8 cellular contexts compared by ENCODE assay signal in the genomic region with DNA sequence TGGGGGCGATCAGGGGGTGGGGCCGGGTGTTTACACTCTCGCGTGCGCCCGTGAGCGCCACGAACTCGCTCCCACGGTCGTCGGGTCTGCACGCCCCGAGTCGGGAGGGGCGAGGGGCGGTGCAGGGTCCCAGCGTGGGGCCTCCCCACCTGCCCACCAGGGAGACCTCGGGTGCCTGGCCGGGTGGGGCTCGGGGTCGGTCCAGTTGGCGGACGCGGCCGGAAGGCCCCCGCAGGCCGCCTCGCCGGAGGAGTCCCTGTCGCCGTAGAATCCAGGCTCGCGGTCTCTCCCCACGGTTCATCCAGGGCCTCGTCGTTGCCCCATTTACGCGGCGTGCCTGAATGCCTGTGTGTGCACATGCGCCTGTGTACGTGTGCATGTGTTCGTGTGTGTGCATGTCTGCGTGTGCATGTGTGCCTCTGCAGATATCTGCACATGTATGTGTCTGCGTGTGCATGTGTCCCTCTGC. TPM values are rescaled to one million over a fixed set of nuclear protein-coding genes. Genes with fewer than 3 reads are reported as not detected.
A peak's percentile ranks its signal among the peaks of the same experiment; 100 is the strongest.
DNase-seq lines count a peak whose midpoint lies in the region; ATAC-seq and TF ChIP-seq lines count a peak whose summit lies in the region.

No MANE protein-coding gene starts in this region.

- peak overlapping the region; percentile 85 for H3K27ac Mint-ChIP-seq in Calu3 (ENCODE audit: unreplicated experiment)
- H3K27ac Mint-ChIP-seq in activated T-helper 1 cell treated with anti-CD3 and anti-CD28 coated beads, Interleukin-12 subunit alpha, Interleukin-12 subunit beta, Interleukin-2, Interleukin-4 antibody, amounts not matched to agents 30 ng/mL and 10 ng/mL and 1 ng/mL, durations not matched to agents 14 hours and 24 hours and 36 hours: no peak overlapping the region

- H3K4me3 Mint-ChIP-seq in Calu3 (ENCODE audit: low read depth, unreplicated experiment): peak overlapping the region; percentile 73
- peak overlapping the region; percentile 81 for H3K4me3 Mint-ChIP-seq in activated T-helper 1 cell treated with anti-CD3 and anti-CD28 coated beads, Interleukin-12 subunit alpha, Interleukin-12 subunit beta, Interleukin-2, Interleukin-4 antibody, amounts not matched to agents 30 ng/mL and 10 ng/mL and 1 ng/mL, durations not matched to agents 14 hours and 24 hours and 36 hours

- no peaks in the 10 kb centered on the region for H3K27me3 ChIP-seq in transverse colon

- H3K36me3 ChIP-seq in transverse colon: no peaks in the 10 kb centered on the region

- TF ChIP-seq EP300 in transverse colon (IDR thresholded peaks at IDR 0.05; ENCODE audit: low read depth): no peak

- DNase-seq in Calu3 (no peak), left lobe of liver (ENCODE audit: low spot score) (no peak), transverse colon (no peak), medulla oblongata (ENCODE audit: extremely low spot score) (no peak), SIG-M5 (lab: John Stamatoyannopoulos, UW) (no peak), SKM-1 treated with dmso at 0.1 percent for 144 hours (lab: John Stamatoyannopoulos, UW; ENCODE audit: unreplicated experiment) (no peak)
- DNase-seq in activated T-helper 1 cell treated with anti-CD3 and anti-CD28 coated beads, Interleukin-12 subunit alpha, Interleukin-12 subunit beta, Interleukin-2, Interleukin-4 antibody, amounts not matched to agents 30 ng/mL and 10 ng/mL and 1 ng/mL, durations not matched to agents 14 hours and 24 hours and 36 hours (ENCODE audit: low spot score): no peak

- H3K9me3 Mint-ChIP-seq in Calu3 (ENCODE audit: low read depth, unreplicated experiment): peaks cover 4% of the 10 kb centered on the region
- H3K9me3 Mint-ChIP-seq in activated T-helper 1 cell treated with anti-CD3 and anti-CD28 coated beads, Interleukin-12 subunit alpha, Interleukin-12 subunit beta, Interleukin-2, Interleukin-4 antibody, amounts not matched to agents 30 ng/mL and 10 ng/mL and 1 ng/mL, durations not matched to agents 14 hours and 24 hours and 36 hours: peaks cover 12% of the 10 kb centered on the region

- ATAC-seq in HG02840 (IDR thresholded peaks at IDR 0.05; ENCODE audit: low FRiP score, unreplicated experiment): peak; percentile 32
- ATAC-seq in left lobe of liver: peak; percentile 17

- H3K27ac ChIP-seq in transverse colon: peak overlapping the region; percentile 76 to 89 (median 78)

- TF ChIP-seq CTCF in Calu3 (IDR thresholded peaks at IDR 0.05; ENCODE audit: unreplicated experiment) (no peak), transverse colon (IDR thresholded peaks at IDR 0.05) (no peak)

- H3K27me3 Mint-ChIP-seq in Calu3 (ENCODE audit: unreplicated experiment): no peaks in the 10 kb centered on the region
- peaks cover 10% of the 10 kb centered on the region for H3K27me3 Mint-ChIP-seq in activated T-helper 1 cell treated with anti-CD3 and anti-CD28 coated beads, Interleukin-12 subunit alpha, Interleukin-12 subunit beta, Interleukin-2, Interleukin-4 antibody, amounts not matched to agents 30 ng/mL and 10 ng/mL and 1 ng/mL, durations not matched to agents 14 hours and 24 hours and 36 hours (ENCODE audit: insufficient read depth)

- no TSS peak for BruUV-seq in Calu3 (replicated peaks; lab: Mats Ljungman, UMichigan)

- intact Hi-C loops in Calu3 (cut with micrococcal nuclease; ENCODE audit: unreplicated experiment) (no loop called here), transverse colon (cut with DNase I; ENCODE audit: low total_unique reads) (no loop called here)
- intact Hi-C loops in activated T-helper 1 cell treated with anti-CD3 and anti-CD28 coated beads, Interleukin-12 subunit alpha, Interleukin-12 subunit beta, Interleukin-2, Interleukin-4 antibody, amounts not matched to agents 30 ng/mL and 10 ng/mL and 1 ng/mL, durations not matched to agents 14 hours and 24 hours and 36 hours (cut with micrococcal nuclease): loop anchor here (1.0 kb wide), 5 partner anchors 17 to 426 kb away; partner anchors contain the start of genes CSNK1D, CYBC1, FN3KRP and WDR45B

- in situ Hi-C loops in transverse colon (cut with MboI; ENCODE audit: low pct_ligation_motif_present in 1 of 4, low pct_unique_long_range_greater_than_20kb in 1 of 4, low sequenced_read_pairs in 3 of 4): no loop called here

- H3K4me1 ChIP-seq in transverse colon: peaks cover 10 to 42% (median 37%) of the 10 kb centered on the region in 4 donors

- H3K9me3 ChIP-seq in transverse colon: peaks cover 0 to 6% of the 10 kb centered on the region in 2 donors

- WGBS in transverse colon (ENCODE audit: low coverage in 1 of 2), 2 donors: 9% methylated on average over 27 of the region's 45 CpGs; no CpG with 5 or more reads in 1 of the 2 donors

- no peak for TF ChIP-seq POLR2A in transverse colon (IDR thresholded peaks at IDR 0.05)

- CTCF ChIA-PET in Calu3 (lab: Charles Lee): interaction anchor here (1.0 kb wide), 1 partner anchor 12 kb away, joined by 5 read pairs; no protein-coding TSS in a partner anchor

- peaks cover 13% of the 10 kb centered on the region for H3K4me1 Mint-ChIP-seq in Calu3 (ENCODE audit: low read depth, unreplicated experiment)
- H3K4me1 Mint-ChIP-seq in activated T-helper 1 cell treated with anti-CD3 and anti-CD28 coated beads, Interleukin-12 subunit alpha, Interleukin-12 subunit beta, Interleukin-2, Interleukin-4 antibody, amounts not matched to agents 30 ng/mL and 10 ng/mL and 1 ng/mL, durations not matched to agents 14 hours and 24 hours and 36 hours (ENCODE audit: low read depth): no peaks in the 10 kb centered on the region

- peak overlapping the region; percentile 46 to 89 (median 70) for H3K4me3 ChIP-seq in transverse colon

- peaks cover 41% of the 10 kb centered on the region for H3K36me3 Mint-ChIP-seq in Calu3 (ENCODE audit: insufficient read depth, unreplicated experiment)
- H3K36me3 Mint-ChIP-seq in activated T-helper 1 cell treated with anti-CD3 and anti-CD28 coated beads, Interleukin-12 subunit alpha, Interleukin-12 subunit beta, Interleukin-2, Interleukin-4 antibody, amounts not matched to agents 30 ng/mL and 10 ng/mL and 1 ng/mL, durations not matched to agents 14 hours and 24 hours and 36 hours (ENCODE audit: low read depth): no peaks in the 10 kb centered on the region

RNA-seq across cellular contexts. Expression of gene RAB40B, which starts 0.5 kb away (rescaled TPM):
- total RNA-seq in Calu3 (2022): 20.5 and 21.9 TPM in 2 replicates
- total RNA-seq in activated T-helper 1 cell treated with anti-CD3 and anti-CD28 coated beads, Interleukin-12 subunit alpha, Interleukin-12 subunit beta, Interleukin-2, Interleukin-4 antibody, amounts not matched to agents 30 ng/mL and 10 ng/mL and 1 ng/mL, durations not matched to agents 14 hours and 24 hours and 36 hours: 3.6 and 5.2 TPM in 2 replicates
- 12.9 TPM for total RNA-seq in left lobe of liver
- total RNA-seq in transverse colon: 10 to 100 TPM; 26.5 to 83.0 (median 59.6) TPM

RNA-seq across cellular contexts. Expression of gene FN3KRP, which starts 17.5 kb away (rescaled TPM):
- total RNA-seq in Calu3 (2022) (44.2 and 49.9 TPM in 2 replicates), left lobe of liver (14.0 TPM), transverse colon (10 to 100 TPM; 16.3 to 39.6 (median 26.8) TPM)
- 37.6 and 43.7 TPM in 2 replicates for total RNA-seq in activated T-helper 1 cell treated with anti-CD3 and anti-CD28 coated beads, Interleukin-12 subunit alpha, Interleukin-12 subunit beta, Interleukin-2, Interleukin-4 antibody, amounts not matched to agents 30 ng/mL and 10 ng/mL and 1 ng/mL, durations not matched to agents 14 hours and 24 hours and 36 hours

RNA-seq across cellular contexts. Expression of gene FN3K, which starts 36.4 kb away (rescaled TPM):
- 13.4 and 15.5 TPM in 2 replicates for total RNA-seq in Calu3 (2022)
- 1.9 and 2.7 TPM in 2 replicates for total RNA-seq in activated T-helper 1 cell treated with anti-CD3 and anti-CD28 coated beads, Interleukin-12 subunit alpha, Interleukin-12 subunit beta, Interleukin-2, Interleukin-4 antibody, amounts not matched to agents 30 ng/mL and 10 ng/mL and 1 ng/mL, durations not matched to agents 14 hours and 24 hours and 36 hours
- 64.1 TPM for total RNA-seq in left lobe of liver
- 10 to 100 TPM; 11.2 to 33.0 (median 26.2) TPM for total RNA-seq in transverse colon

RNA-seq across cellular contexts. Expression of gene WDR45B, which starts 50.8 kb away (rescaled TPM):
- total RNA-seq in Calu3 (2022) (106 and 108 TPM in 2 replicates), left lobe of liver (26.6 TPM), transverse colon (100 to 1,000 TPM in 1 of 4 donors, 10 to 100 TPM in 3; 68.1 to 108 (median 83.6) TPM)
- 55.1 and 56.7 TPM in 2 replicates for total RNA-seq in activated T-helper 1 cell treated with anti-CD3 and anti-CD28 coated beads, Interleukin-12 subunit alpha, Interleukin-12 subunit beta, Interleukin-2, Interleukin-4 antibody, amounts not matched to agents 30 ng/mL and 10 ng/mL and 1 ng/mL, durations not matched to agents 14 hours and 24 hours and 36 hours

RNA-seq across cellular contexts. Expression of gene TBCD, which starts 52.9 kb away (rescaled TPM):
- total RNA-seq in Calu3 (2022) (76.6 and 90.7 TPM in 2 replicates), left lobe of liver (46.2 TPM), transverse colon (100 to 1,000 TPM in 1 of 4 donors, 10 to 100 TPM in 3; 38.6 to 104 (median 39.8) TPM)
- total RNA-seq in activated T-helper 1 cell treated with anti-CD3 and anti-CD28 coated beads, Interleukin-12 subunit alpha, Interleukin-12 subunit beta, Interleukin-2, Interleukin-4 antibody, amounts not matched to agents 30 ng/mL and 10 ng/mL and 1 ng/mL, durations not matched to agents 14 hours and 24 hours and 36 hours: 106 and 111 TPM in 2 replicates
